18 cellular contexts compared by ENCODE assay signal in genomic region chr12:31780096-31780495, GRCh38. TPM values are rescaled to one million over a fixed set of nuclear protein-coding genes. Genes with fewer than 3 reads are reported as not detected.
DNase-seq lines count a peak whose midpoint lies in the region; ATAC-seq and TF ChIP-seq lines count a peak whose summit lies in the region.
"Had no signal": no experiment of that assay in that cellular context is flagged by ENCODE, and none has a peak within 500 bp of the region (broad histone marks: within the 10 kb centered on the region; RNA-seq: fewer than 3 reads in every experiment).

No MANE protein-coding gene starts in this region.

- H3K79me2 ChIP-seq in SK-N-SH (ENCODE audit: insufficient read depth) = no peaks in the 10 kb centered on the region

- H3K27ac ChIP-seq in SK-N-SH (ENCODE audit: low read depth in 2 of 2, low read length in 1 of 2) (no peak overlapping the region), prostate gland (no peak overlapping the region), SJCRH30 (no peak overlapping the region)
- H3K27ac ChIP-seq: C4-2B had no signal

- intact Hi-C loops in prostate gland (cut with DNase I) = no loop called here

- 55% methylated on average over 5 of the region's 5 CpGs for WGBS in SK-N-SH (ENCODE audit: low lambda C conversion rate)
- WGBS in prostate gland = 38% methylated on average over 5 of the region's 5 CpGs

- TF ChIP-seq CTCF in SK-N-SH (IDR thresholded peaks at IDR 0.05) = no peak
- TF ChIP-seq CTCF in prostate gland (IDR thresholded peaks at IDR 0.05) = no peak

- H3F3A ChIP-seq in SK-N-SH (replicated peaks; ENCODE audit: insufficient read depth) = no peaks in the 10 kb centered on the region

- H3K27me3 ChIP-seq in SK-N-SH (ENCODE audit: insufficient read depth) (no peaks in the 10 kb centered on the region), prostate gland (replicated peaks; ENCODE audit: insufficient read depth) (no peaks in the 10 kb centered on the region), SJCRH30 (no peaks in the 10 kb centered on the region)

- H3K36me3 ChIP-seq in SK-N-SH (replicated peaks in 1 of 2; ENCODE audit: control insufficient read depth in 1 of 2, insufficient read depth in 2 of 2, low read length in 1 of 2) (no peaks in the 10 kb centered on the region), prostate gland (no peaks in the 10 kb centered on the region), SJCRH30 (no peaks in the 10 kb centered on the region)

- no peak overlapping the region for H3K4me3 ChIP-seq in SK-N-SH (ENCODE audit: low read depth in 2 of 2, low read length in 1 of 2)
- H3K4me3 ChIP-seq in prostate gland = no peak overlapping the region
- H3K4me3 ChIP-seq in SJCRH30 = no peak overlapping the region

- H3K9me3 Mint-ChIP-seq in activated CD4-positive, alpha-beta T cell treated with anti-CD3 and anti-CD28 coated beads, Interleukin-2, amount 10 ng/mL, durations not matched to agents 7 days and 5 days = peaks cover 10% of the 10 kb centered on the region

- H3K4me2 ChIP-seq in SK-N-SH = no peak overlapping the region

- TF ChIP-seq RAD21 in SK-N-SH (IDR thresholded peaks at IDR 0.05; ENCODE audit: low read length) = no peak

- no peak overlapping the region for H3K4me3 Mint-ChIP-seq in activated CD4-positive, alpha-beta T cell treated with anti-CD3 and anti-CD28 coated beads, Interleukin-2, amount 10 ng/mL, durations not matched to agents 7 days and 5 days
- H3K4me3 Mint-ChIP-seq: CD4-positive, alpha-beta T cell; HFFc6; IgD-negative memory B cell had no signal

- peaks cover 4% of the 10 kb centered on the region for H3K36me3 Mint-ChIP-seq in activated CD4-positive, alpha-beta T cell treated with anti-CD3 and anti-CD28 coated beads, Interleukin-2, amount 10 ng/mL, durations not matched to agents 7 days and 5 days (ENCODE audit: low read depth)

- no peaks in the 10 kb centered on the region for H4K20me1 ChIP-seq in SK-N-SH (ENCODE audit: insufficient read depth)

- H3K9me2 ChIP-seq in SK-N-SH = no peaks in the 10 kb centered on the region

- H3K4me1 Mint-ChIP-seq in activated CD4-positive, alpha-beta T cell treated with anti-CD3 and anti-CD28 coated beads, Interleukin-2, amount 10 ng/mL, durations not matched to agents 7 days and 5 days = no peaks in the 10 kb centered on the region

- no peak for TF ChIP-seq EP300 in SK-N-SH (IDR thresholded peaks at IDR 0.05; ENCODE audit: borderline replicate concordance in 1 of 2, low read depth in 1 of 2, low read length in 1 of 2)

- H3K27ac Mint-ChIP-seq in activated CD4-positive, alpha-beta T cell treated with anti-CD3 and anti-CD28 coated beads, Interleukin-2, amount 10 ng/mL, durations not matched to agents 7 days and 5 days = no peak overlapping the region
- H3K27ac Mint-ChIP-seq: CD4-positive, alpha-beta T cell; HFFc6; IgD-negative memory B cell had no signal

- DNase-seq in SK-N-SH = no peak
- peak; percentile 79 for DNase-seq in NCI-H69 (lab: John Stamatoyannopoulos, UW)
- DNase-seq in prostate gland (ENCODE audit: low spot score) = peak; percentile 7
- DNase-seq in SJCRH30 = no peak
- DNase-seq in activated CD4-positive, alpha-beta T cell treated with anti-CD3 and anti-CD28 coated beads, Interleukin-2, amount 10 ng/mL, durations not matched to agents 7 days and 5 days = no peak
- DNase-seq: AML-193; Caco-2; CD4-positive, alpha-beta T cell; DMS79 treated with DMSO at 0.1 percent for 48 hours; GF-D8; GOT3; H7; HFFc6 had no signal

- H3K27me3 Mint-ChIP-seq in activated CD4-positive, alpha-beta T cell treated with anti-CD3 and anti-CD28 coated beads, Interleukin-2, amount 10 ng/mL, durations not matched to agents 7 days and 5 days = no peaks in the 10 kb centered on the region
- H3K27me3 Mint-ChIP-seq: CD4-positive, alpha-beta T cell; IgD-negative memory B cell had no signal

- POLR2A ChIA-PET in SK-N-SH (lab: Yijun Ruan, JAX) = no interaction called here
- POLR2A ChIA-PET in activated CD4-positive, alpha-beta T cell treated with anti-CD3 and anti-CD28 coated beads, Interleukin-2, amount 10 ng/mL, durations not matched to agents 7 days and 5 days (lab: Charles Lee) = no interaction called here

- H3K9me3 ChIP-seq in SK-N-SH = no peaks in the 10 kb centered on the region
- H3K9me3 ChIP-seq in prostate gland = no peaks in the 10 kb centered on the region
- H3K9me3 ChIP-seq in SJCRH30 (replicated peaks) = no peaks in the 10 kb centered on the region

- no peak overlapping the region for H2AFZ ChIP-seq in SK-N-SH (ENCODE audit: low read depth)

- CTCF ChIA-PET in SK-N-SH (lab: Yijun Ruan, JAX) = no interaction called here
- CTCF ChIA-PET in activated CD4-positive, alpha-beta T cell treated with anti-CD3 and anti-CD28 coated beads, Interleukin-2, amount 10 ng/mL, durations not matched to agents 7 days and 5 days (lab: Charles Lee) = interaction anchor here (1.1 kb wide), 1 partner anchor 10 kb away, joined by 3 read pairs; no protein-coding TSS in a partner anchor

- H3K9ac ChIP-seq in SK-N-SH = no peak overlapping the region

- no peak for ATAC-seq in SK-N-SH treated with all-trans-retinoic acid at 6 μM for 48 hours
- ATAC-seq: HCT116, HepG2 had no signal

- TF ChIP-seq POLR2A in prostate gland (IDR thresholded peaks at IDR 0.05) = no peak

- H3K4me1 ChIP-seq in SK-N-SH (ENCODE audit: control insufficient read depth in 1 of 2, insufficient read depth in 2 of 2, low read depth in 1 of 2, low read length in 1 of 2) = no peaks in the 10 kb centered on the region
- H3K4me1 ChIP-seq in prostate gland (replicated peaks) = no peaks in the 10 kb centered on the region
- H3K4me1 ChIP-seq in SJCRH30 = no peaks in the 10 kb centered on the region

TF ChIP-seq in SK-N-SH treated with all-trans-retinoic acid at 6 μM for 48 hours, 23 proteins besides CTCF, POLR2A, EP300 and RAD21:
- TF ChIP-seq ZNF8 (CRISPR knock-in tag; IDR thresholded peaks at IDR 0.05) (peak; percentile 73), CREB5 (CRISPR knock-in tag; IDR thresholded peaks at IDR 0.05; ENCODE audit: low read depth) (no peak)

TF ChIP-seq in SK-N-SH, 30 proteins besides CTCF, POLR2A, EP300 and RAD21:
- TF ChIP-seq MAX (IDR thresholded peaks at IDR 0.05; ENCODE audit: low read depth) (no peak), USF2 (IDR thresholded peaks at IDR 0.05; ENCODE audit: borderline replicate concordance, low read depth, low read length) (no peak), TAF1 (IDR thresholded peaks at IDR 0.05; ENCODE audit: borderline replicate concordance, low read depth, low read length) (no peak), EZH2phosphoT487 (IDR thresholded peaks at IDR 0.05; ENCODE audit: borderline replicate concordance, low read depth) (no peak), PBX3 (IDR thresholded peaks at IDR 0.05) (no peak), SMC3 (IDR thresholded peaks at IDR 0.05; ENCODE audit: low read depth, low read length) (no peak), RCOR1 (IDR thresholded peaks at IDR 0.05; ENCODE audit: low read length) (no peak), ELF1 (IDR thresholded peaks at IDR 0.05) (no peak), USF1 (IDR thresholded peaks at IDR 0.05; ENCODE audit: borderline replicate concordance, low read depth) (no peak), GABPA (IDR thresholded peaks at IDR 0.05; ENCODE audit: low read depth) (no peak)

RNA-seq across cellular contexts. Expression of gene AMN1, which starts 51.3 kb away (rescaled TPM):
- 8.6 and 11.6 TPM in 2 replicates for polyA plus RNA-seq in SK-N-SH (2012; rRNA removed)
- polyA plus RNA-seq in SK-N-SH (2012; cell fraction: cytosol; rRNA removed) = 14.1 and 20.2 TPM in 2 replicates
- polyA plus RNA-seq in SK-N-SH (2012; cell fraction: nucleus; rRNA removed) = 4.7 and 7.5 TPM in 2 replicates
- total RNA-seq in prostate gland = 10 to 100 TPM; 11.9 to 31.9 TPM
- total RNA-seq in SJCRH30 (2014; rRNA removed; shearing (Covaris generic)) = 5.9 and 7.5 TPM in 2 replicates
- total RNA-seq in activated CD4-positive, alpha-beta T cell treated with anti-CD3 and anti-CD28 coated beads, Interleukin-2, amount 10 ng/mL, durations not matched to agents 7 days and 5 days = 1 to 10 TPM; 6.1 to 6.6 TPM

Comparison
In these comparisons a context has a peak if more than half of its experiments do, and no peak if none do; other contexts are left out.
1. DNase-seq: peak in NCI-H69 (single experiment) and prostate gland (single experiment); none in SK-N-SH (single experiment), SJCRH30 (0 of 2) and activated CD4-positive, alpha-beta T cell treated with anti-CD3 and anti-CD28 coated beads, Interleukin-2, amount 10 ng/mL, durations not matched to agents 7 days and 5 days (single experiment).